ENCODE assay signal across 12 cellular contexts in genomic region chr11:100438366-100438765, GRCh38.
DNase-seq lines count a peak whose midpoint lies in the region; ATAC-seq and TF ChIP-seq lines count a peak whose summit lies in the region.
"Had no signal": no experiment of that assay in that cellular context is flagged by ENCODE, and none has a peak within 500 bp of the region (broad histone marks: within the 10 kb centered on the region; RNA-seq: fewer than 3 reads in every experiment).

No MANE protein-coding gene starts in this region.

- intact Hi-C loops in right cardiac atrium (cut with DNase I) = no loop called here
- intact Hi-C loops in left lung (cut with DNase I) = no loop called here

- H3K36me3 ChIP-seq in cardiac muscle cell = no peaks in the 10 kb centered on the region
- no peaks in the 10 kb centered on the region for H3K36me3 ChIP-seq in left lung
- no peaks in the 10 kb centered on the region for H3K36me3 ChIP-seq in SJCRH30
- H3K36me3 ChIP-seq: HAP-1 had no signal

- H3K4me1 ChIP-seq in cardiac muscle cell (ENCODE audit: low read depth) (peaks cover 55% of the 10 kb centered on the region), right cardiac atrium (ENCODE audit: control insufficient read depth, insufficient read depth, low read length) (no peaks in the 10 kb centered on the region), left lung (no peaks in the 10 kb centered on the region), SJCRH30 (no peaks in the 10 kb centered on the region)
- H3K4me1 ChIP-seq: A549, HAP-1 had no signal

- H3K4me3 ChIP-seq in cardiac muscle cell = no peak overlapping the region
- no peak overlapping the region for H3K4me3 ChIP-seq in right cardiac atrium (ENCODE audit: low read length)
- H3K4me3 ChIP-seq in left lung = no peak overlapping the region
- no peak overlapping the region for H3K4me3 ChIP-seq in SJCRH30
- H3K4me3 ChIP-seq: A549, HAP-1 had no signal

- 49% methylated on average over 2 of the region's 2 CpGs for WGBS in right cardiac atrium

- no peak for ATAC-seq in right cardiac atrium
- peak; percentile 91 for ATAC-seq in left lung
- ATAC-seq in HG03342 (IDR thresholded peaks at IDR 0.05; ENCODE audit: unreplicated experiment) = no peak
- ATAC-seq: A549; CD8-positive, alpha-beta T cell had no signal

- DNase-seq in cardiac muscle cell (ENCODE audit: low read depth in 1 of 2, low spot score in 1 of 2) (peak in 1 of 2 donors; percentile 71), right cardiac atrium (no peak), cerebellum (ENCODE audit: low spot score) (peak; percentile 27), left lung (no peak), SJCRH30 (no peak)
- no peak for DNase-seq in activated effector memory CD4-positive, alpha-beta T cell treated with anti-CD3 and anti-CD28 coated beads, Interleukin-2, amount 50 U/mL, for 16 hours
- DNase-seq: CD8-positive, alpha-beta T cell; COR-L47; DMS153 had no signal

- H3K27ac ChIP-seq in cardiac muscle cell (peak overlapping the region; percentile 92), right cardiac atrium (ENCODE audit: low read length) (no peak overlapping the region), left lung (no peak overlapping the region), SJCRH30 (no peak overlapping the region)
- H3K27ac ChIP-seq: A549 had no signal

- no peaks in the 10 kb centered on the region for H3K27me3 ChIP-seq in cardiac muscle cell
- H3K27me3 ChIP-seq in right cardiac atrium (ENCODE audit: control insufficient read depth, insufficient read depth) = no peaks in the 10 kb centered on the region
- H3K27me3 ChIP-seq in left lung = no peaks in the 10 kb centered on the region
- no peaks in the 10 kb centered on the region for H3K27me3 ChIP-seq in SJCRH30

- no peaks in the 10 kb centered on the region for H3K9me3 ChIP-seq in cardiac muscle cell (ENCODE audit: low read depth)
- H3K9me3 ChIP-seq in right cardiac atrium (ENCODE audit: control insufficient read depth, low read length) = no peaks in the 10 kb centered on the region
- no peaks in the 10 kb centered on the region for H3K9me3 ChIP-seq in left lung
- no peaks in the 10 kb centered on the region for H3K9me3 ChIP-seq in SJCRH30 (replicated peaks)
- H3K9me3 ChIP-seq: A549, HAP-1 had no signal

- no peak for TF ChIP-seq CTCF in cardiac muscle cell (IDR thresholded peaks at IDR 0.05; ENCODE audit: low read depth, low read length)
- TF ChIP-seq CTCF in left lung (IDR thresholded peaks at IDR 0.05) = no peak
